In the genomic region with DNA sequence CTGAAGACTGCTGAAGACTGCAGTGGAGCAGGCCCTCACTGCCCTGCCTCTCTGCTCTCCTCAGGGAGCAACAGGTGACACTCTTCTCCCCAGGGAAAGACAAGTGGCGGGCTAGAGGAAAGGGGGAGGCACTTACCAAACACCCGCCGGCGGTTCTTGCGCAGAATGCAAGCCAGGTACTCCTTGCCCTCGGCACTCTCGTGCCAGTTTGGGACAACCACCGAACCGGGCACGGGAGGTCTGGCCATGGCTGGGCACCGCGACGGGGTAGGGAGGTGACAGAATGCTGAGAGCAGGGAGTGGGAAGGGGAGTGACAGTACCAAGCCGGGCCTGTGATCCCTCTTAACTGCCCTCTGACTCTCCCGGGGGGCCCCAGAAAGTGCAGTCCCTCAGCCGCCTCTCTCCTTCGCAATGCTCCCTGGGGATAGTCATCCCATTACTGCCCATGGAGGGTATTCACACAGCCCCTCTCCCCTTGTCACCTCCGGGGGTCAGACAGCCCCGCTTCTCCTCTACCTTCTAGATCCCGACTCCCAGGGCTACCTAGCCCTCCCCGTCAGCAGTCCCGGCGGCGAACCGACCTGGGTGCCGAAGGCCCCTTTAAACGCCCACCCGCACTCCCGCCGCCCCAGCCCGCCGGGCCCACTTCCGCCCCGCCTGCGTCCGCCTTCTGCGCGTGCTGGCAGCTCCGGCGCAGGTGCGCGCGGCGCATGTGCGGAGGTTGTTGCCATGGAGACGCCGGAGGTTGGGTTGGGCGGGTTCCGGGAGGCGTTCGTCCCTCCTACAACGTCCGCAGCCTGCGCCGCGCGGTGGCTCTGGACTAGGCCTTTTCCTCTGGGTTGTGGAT, we compare ENCODE assay signal across 8 cellular contexts. TPM values are rescaled to one million over a fixed set of nuclear protein-coding genes. Genes with fewer than 3 reads are reported as not detected.
DNase-seq lines count a peak whose midpoint lies in the region; ATAC-seq and TF ChIP-seq lines count a peak whose summit lies in the region.

A gene with protein sequence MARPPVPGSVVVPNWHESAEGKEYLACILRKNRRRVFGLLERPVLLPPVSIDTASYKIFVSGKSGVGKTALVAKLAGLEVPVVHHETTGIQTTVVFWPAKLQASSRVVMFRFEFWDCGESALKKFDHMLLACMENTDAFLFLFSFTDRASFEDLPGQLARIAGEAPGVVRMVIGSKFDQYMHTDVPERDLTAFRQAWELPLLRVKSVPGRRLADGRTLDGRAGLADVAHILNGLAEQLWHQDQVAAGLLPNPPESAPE (minus strand): TSS at position 689 of the 848 bp plus-strand sequence. CDS start 441 bp downstream, at position 248.

- no peaks in the 10 kb centered on the region; the same call in 1 of the 2 replicates for H3K27me3 Mint-ChIP-seq in WTC11 (ENCODE audit: low read depth)

- no peaks in the 10 kb centered on the region for H3K79me2 ChIP-seq in ACC112 (ENCODE audit: control insufficient read depth, insufficient read depth, low read length, unreplicated experiment)

- H3K27me3 ChIP-seq in ACC112 (ENCODE audit: insufficient read depth, low read length) = no peaks in the 10 kb centered on the region

- ATAC-seq in GM18907 (IDR thresholded peaks at IDR 0.05; ENCODE audit: unreplicated experiment) = peak; percentile 79
- ATAC-seq in HG03135 (IDR thresholded peaks at IDR 0.05; ENCODE audit: unreplicated experiment) = peak; percentile 82
- peak; percentile 88 for ATAC-seq in WTC11

- 0 out of 2 replicates have a peak within 1 kb of the TSS, but pooled peaks have one; percentile 68 for H3K27ac Mint-ChIP-seq in WTC11

- no peaks in the 10 kb centered on the region for H3K36me3 Mint-ChIP-seq in WTC11

- H3K36me3 ChIP-seq in ACC112 (ENCODE audit: insufficient read depth, low read length) = no peaks in the 10 kb centered on the region

- no peaks in the 10 kb centered on the region for H3K9me3 Mint-ChIP-seq in WTC11

- H2AFZ ChIP-seq in ACC112 (ENCODE audit: low read length, unreplicated experiment) = peak within 1 kb of the TSS; percentile 96

- TF ChIP-seq CTCF in WTC11 (IDR thresholded peaks at IDR 0.05) = no peak
- TF ChIP-seq CTCF in cardiac fibroblast (IDR thresholded peaks at IDR 0.05; ENCODE audit: low read depth, low read length) = no peak

- POLR2A ChIA-PET in WTC11 (lab: Charles Lee) = interaction anchor here (1.0 to 1.3 kb wide), 2 partner anchors 20 to 31 kb away, joined by 3 to 5 read pairs; no protein-coding TSS in a partner anchor

- H3K4me1 ChIP-seq in ACC112 (ENCODE audit: control insufficient read depth, insufficient read depth, low read length, unreplicated experiment) = peaks cover 17% of the 10 kb centered on the region

- H3K4me3 ChIP-seq in ACC112 (ENCODE audit: low read depth, low read length) (peak within 1 kb of the TSS; percentile 86), cardiac fibroblast (replicated peaks in 1 of 2; ENCODE audit: low read depth in 2 of 2, low read length in 2 of 2) (peak within 1 kb of the TSS; percentile 64 to 68)

- peak within 1 kb of the TSS; percentile 80 for H3K4me3 Mint-ChIP-seq in WTC11

- H3K27ac ChIP-seq in ACC112 (ENCODE audit: low read depth, low read length) = peak within 1 kb of the TSS; percentile 89

- CTCF ChIA-PET in WTC11 (lab: Charles Lee) = interaction anchor here (1.2 to 2.6 kb wide), 5 partner anchors 9 to 155 kb away, joined by 5 to 13 read pairs (median 8); no protein-coding TSS in a partner anchor

- DNase-seq in NCI-H2196 treated with DMSO at 0.1 percent for 48 hours (lab: John Stamatoyannopoulos, UW; ENCODE audit: unreplicated experiment) (peak; percentile 90), WTC11 (ENCODE audit: low spot score) (peak; percentile 97), cardiac fibroblast (ENCODE audit: low read depth in 2 of 2) (peak; percentile 90 to 94), iris pigment epithelial cell (ENCODE audit: low read depth) (peak; percentile 87)
- peak; percentile 97 for DNase-seq in stimulated activated CD4-positive, alpha-beta T cell treated with anti-CD3 and anti-CD28 coated beads, Interleukin-12 subunit alpha, Interleukin-12 subunit beta, amount 100 ng/mL, for 4 hours

- peaks cover 15% of the 10 kb centered on the region for H3K4me1 Mint-ChIP-seq in WTC11

TF ChIP-seq in WTC11, 78 proteins besides CTCF, POLR2A, EP300 and RAD21:
- TF ChIP-seq SP1 (CRISPR knock-in tag; conservative IDR thresholded peaks at IDR 0.05) (peak; percentile 65), CREM (CRISPR knock-in tag; IDR thresholded peaks at IDR 0.05) (0 out of 2 replicates have a peak, but pooled peaks have one; percentile 58), ETV6 (CRISPR knock-in tag; IDR thresholded peaks at IDR 0.05) (peak; percentile 62), FOXK1 (CRISPR knock-in tag; IDR thresholded peaks at IDR 0.05) (peak; percentile 64), ZNF396 (CRISPR knock-in tag; IDR thresholded peaks at IDR 0.05; ENCODE audit: borderline replicate concordance) (no peak)
- TF ChIP-seq, protein P1, sequence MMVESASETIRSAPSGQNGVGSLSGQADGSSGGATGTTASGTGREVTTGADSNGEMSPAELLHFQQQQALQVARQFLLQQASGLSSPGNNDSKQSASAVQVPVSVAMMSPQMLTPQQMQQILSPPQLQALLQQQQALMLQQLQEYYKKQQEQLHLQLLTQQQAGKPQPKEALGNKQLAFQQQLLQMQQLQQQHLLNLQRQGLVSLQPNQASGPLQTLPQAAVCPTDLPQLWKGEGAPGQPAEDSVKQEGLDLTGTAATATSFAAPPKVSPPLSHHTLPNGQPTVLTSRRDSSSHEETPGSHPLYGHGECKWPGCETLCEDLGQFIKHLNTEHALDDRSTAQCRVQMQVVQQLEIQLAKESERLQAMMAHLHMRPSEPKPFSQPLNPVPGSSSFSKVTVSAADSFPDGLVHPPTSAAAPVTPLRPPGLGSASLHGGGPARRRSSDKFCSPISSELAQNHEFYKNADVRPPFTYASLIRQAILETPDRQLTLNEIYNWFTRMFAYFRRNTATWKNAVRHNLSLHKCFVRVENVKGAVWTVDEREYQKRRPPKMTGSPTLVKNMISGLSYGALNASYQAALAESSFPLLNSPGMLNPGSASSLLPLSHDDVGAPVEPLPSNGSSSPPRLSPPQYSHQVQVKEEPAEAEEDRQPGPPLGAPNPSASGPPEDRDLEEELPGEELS (CRISPR knock-in tag; IDR thresholded peaks at IDR 0.05) = peak; percentile 63; the same call in 1 of the 2 replicates
- TF ChIP-seq, protein P2, sequence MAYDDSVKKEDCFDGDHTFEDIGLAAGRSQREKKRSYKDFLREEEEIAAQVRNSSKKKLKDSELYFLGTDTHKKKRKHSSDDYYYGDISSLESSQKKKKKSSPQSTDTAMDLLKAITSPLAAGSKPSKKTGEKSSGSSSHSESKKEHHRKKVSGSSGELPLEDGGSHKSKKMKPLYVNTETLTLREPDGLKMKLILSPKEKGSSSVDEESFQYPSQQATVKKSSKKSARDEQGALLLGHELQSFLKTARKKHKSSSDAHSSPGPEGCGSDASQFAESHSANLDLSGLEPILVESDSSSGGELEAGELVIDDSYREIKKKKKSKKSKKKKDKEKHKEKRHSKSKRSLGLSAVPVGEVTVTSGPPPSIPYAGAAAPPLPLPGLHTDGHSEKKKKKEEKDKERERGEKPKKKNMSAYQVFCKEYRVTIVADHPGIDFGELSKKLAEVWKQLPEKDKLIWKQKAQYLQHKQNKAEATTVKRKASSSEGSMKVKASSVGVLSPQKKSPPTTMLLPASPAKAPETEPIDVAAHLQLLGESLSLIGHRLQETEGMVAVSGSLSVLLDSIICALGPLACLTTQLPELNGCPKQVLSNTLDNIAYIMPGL (CRISPR knock-in tag; IDR thresholded peaks at IDR 0.05) = peak; percentile 79; the same call in 1 of the 2 replicates
- TF ChIP-seq, protein P3, sequence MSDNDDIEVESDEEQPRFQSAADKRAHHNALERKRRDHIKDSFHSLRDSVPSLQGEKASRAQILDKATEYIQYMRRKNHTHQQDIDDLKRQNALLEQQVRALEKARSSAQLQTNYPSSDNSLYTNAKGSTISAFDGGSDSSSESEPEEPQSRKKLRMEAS (CRISPR knock-in tag; IDR thresholded peaks at IDR 0.05) = peak; percentile 47; the same call in 1 of the 2 replicates
- TF ChIP-seq, protein P4, sequence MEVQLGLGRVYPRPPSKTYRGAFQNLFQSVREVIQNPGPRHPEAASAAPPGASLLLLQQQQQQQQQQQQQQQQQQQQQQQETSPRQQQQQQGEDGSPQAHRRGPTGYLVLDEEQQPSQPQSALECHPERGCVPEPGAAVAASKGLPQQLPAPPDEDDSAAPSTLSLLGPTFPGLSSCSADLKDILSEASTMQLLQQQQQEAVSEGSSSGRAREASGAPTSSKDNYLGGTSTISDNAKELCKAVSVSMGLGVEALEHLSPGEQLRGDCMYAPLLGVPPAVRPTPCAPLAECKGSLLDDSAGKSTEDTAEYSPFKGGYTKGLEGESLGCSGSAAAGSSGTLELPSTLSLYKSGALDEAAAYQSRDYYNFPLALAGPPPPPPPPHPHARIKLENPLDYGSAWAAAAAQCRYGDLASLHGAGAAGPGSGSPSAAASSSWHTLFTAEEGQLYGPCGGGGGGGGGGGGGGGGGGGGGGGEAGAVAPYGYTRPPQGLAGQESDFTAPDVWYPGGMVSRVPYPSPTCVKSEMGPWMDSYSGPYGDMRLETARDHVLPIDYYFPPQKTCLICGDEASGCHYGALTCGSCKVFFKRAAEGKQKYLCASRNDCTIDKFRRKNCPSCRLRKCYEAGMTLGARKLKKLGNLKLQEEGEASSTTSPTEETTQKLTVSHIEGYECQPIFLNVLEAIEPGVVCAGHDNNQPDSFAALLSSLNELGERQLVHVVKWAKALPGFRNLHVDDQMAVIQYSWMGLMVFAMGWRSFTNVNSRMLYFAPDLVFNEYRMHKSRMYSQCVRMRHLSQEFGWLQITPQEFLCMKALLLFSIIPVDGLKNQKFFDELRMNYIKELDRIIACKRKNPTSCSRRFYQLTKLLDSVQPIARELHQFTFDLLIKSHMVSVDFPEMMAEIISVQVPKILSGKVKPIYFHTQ (CRISPR knock-in tag; IDR thresholded peaks at IDR 0.05) = no peak

RNA-seq across cellular contexts. Expression of the gene that starts here (rescaled TPM):
- 3.9 to 5.0 TPM (median 4.9 TPM) in 3 replicates for total RNA-seq in WTC11 (2021)

Comparison
In these comparisons a context has a peak if more than half of its experiments do, and no peak if none do; other contexts are left out.
1. Peak in every context shown above with its lines: DNase-seq, ATAC-seq, H3K4me3 ChIP-seq and H3K27ac ChIP-seq.